In the genomic region with DNA sequence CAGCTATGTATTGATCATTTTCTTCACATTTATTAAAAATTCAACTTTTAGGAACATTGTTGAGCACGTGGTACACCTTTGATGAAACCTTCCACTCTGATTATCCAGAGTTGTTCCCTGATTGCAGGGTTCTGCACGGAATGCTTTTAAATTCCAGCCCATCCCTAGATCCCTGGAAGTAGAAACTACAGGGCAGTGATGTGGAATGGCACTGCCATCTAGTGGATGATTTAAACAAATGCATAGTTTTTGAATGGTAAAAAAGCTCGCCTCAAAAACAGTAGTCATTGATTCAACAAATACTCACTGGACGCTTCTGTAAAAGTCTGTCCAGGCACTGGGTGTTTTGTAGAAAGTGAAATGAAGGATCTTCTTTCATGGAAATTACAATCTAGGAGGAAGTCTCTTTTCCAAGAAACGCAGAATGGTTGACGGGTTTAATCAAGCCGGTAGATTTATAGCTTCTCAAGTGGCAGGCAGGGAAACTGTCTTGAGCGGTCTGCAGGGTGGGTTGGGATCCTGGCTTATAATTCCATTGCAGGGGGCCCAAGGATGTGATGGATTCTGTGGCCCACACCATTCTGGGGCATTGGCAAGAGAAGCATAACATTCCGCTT, we compare ENCODE assay signal across 8 cellular contexts.
DNase-seq lines count a peak whose midpoint lies in the region; ATAC-seq and TF ChIP-seq lines count a peak whose summit lies in the region.

No MANE protein-coding gene starts in this region.

- no peaks in the 10 kb centered on the region for H3K4me1 Mint-ChIP-seq in naive B cell

- TF ChIP-seq EP300 in Ishikawa (IDR thresholded peaks at IDR 0.05; ENCODE audit: borderline replicate concordance): no peak

- peak; percentile 53 for ATAC-seq in esophagus mucosa
- ATAC-seq in naive B cell (ENCODE audit: low read depth in 2 of 2): no peak
- no peak for ATAC-seq in GM18502 (IDR thresholded peaks at IDR 0.05; ENCODE audit: poor library complexity, unreplicated experiment)
- no peak for ATAC-seq in HG02852 (IDR thresholded peaks at IDR 0.05; ENCODE audit: unreplicated experiment)

- H3K27ac Mint-ChIP-seq in naive B cell: peak overlapping the region in 1 of 6 donors; percentile 70

- DNase-seq in EL (peak; percentile 66), SHP77 treated with DMSO at 0.1 percent for 48 hours (lab: John Stamatoyannopoulos, UW) (peak; percentile 14), naive B cell (peak; percentile 12), ecto neural progenitor cell (ENCODE audit: low spot score) (no peak)

- no peaks in the 10 kb centered on the region for H3K9me3 Mint-ChIP-seq in naive B cell

- H3K36me3 Mint-ChIP-seq in naive B cell: no peaks in the 10 kb centered on the region

- peak; percentile 83 for TF ChIP-seq RAD21 in Ishikawa (IDR thresholded peaks at IDR 0.05; ENCODE audit: low read depth)

- H3K4me3 Mint-ChIP-seq in naive B cell: no peak overlapping the region

- H3K27me3 Mint-ChIP-seq in naive B cell: no peaks in the 10 kb centered on the region

TF ChIP-seq in Ishikawa, 13 proteins besides CTCF, POLR2A, EP300 and RAD21:
- TF ChIP-seq TEAD4 (IDR thresholded peaks at IDR 0.05) (0 out of 2 replicates have a peak, but pooled peaks have one; percentile 12), TAF1 (IDR thresholded peaks at IDR 0.05; ENCODE audit: low read depth) (no peak)
TF ChIP-seq in Ishikawa: peak in this region for 1.
